21 cellular contexts compared by ENCODE assay signal in the genomic region with DNA sequence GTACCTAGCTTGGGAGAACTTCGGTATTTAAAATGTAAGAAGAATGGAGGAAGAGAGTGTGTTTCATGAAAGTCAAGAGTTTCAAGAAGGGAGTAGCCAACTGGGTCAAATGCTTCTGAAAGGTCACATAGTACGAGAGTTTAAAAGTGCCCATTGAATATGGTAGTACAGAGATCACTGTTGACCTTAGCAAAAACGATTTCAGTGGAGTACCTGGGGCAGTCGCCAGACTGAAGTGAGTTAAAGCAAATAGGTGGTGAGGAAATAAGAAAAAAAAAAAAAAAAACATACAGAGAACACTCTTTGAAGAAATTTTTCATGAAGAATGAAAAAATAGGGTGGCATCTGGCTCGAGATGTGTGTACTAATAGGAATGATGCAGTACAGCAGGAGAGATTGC. TPM values are rescaled to one million over a fixed set of nuclear protein-coding genes. Genes with fewer than 3 reads are reported as not detected.
"Had no signal": no experiment of that assay in that cellular context is flagged by ENCODE, and none has a peak within 500 bp of the region (broad histone marks: within the 10 kb centered on the region; RNA-seq: fewer than 3 reads in every experiment).

No MANE protein-coding gene starts in this region.

- H3K27me3 ChIP-seq: ascending aorta, gastrocnemius medialis, heart left ventricle, sigmoid colon, tibial artery, uterus had no signal

- H3K4me1 Mint-ChIP-seq: nephron progenitor cell, WTC11 had no signal

- H3K4me3 ChIP-seq: ascending aorta, gastrocnemius medialis, heart left ventricle, left ventricle myocardium inferior, sigmoid colon, SK-N-MC, tibial artery, uterus had no signal

- H3K9me3 Mint-ChIP-seq: nephron progenitor cell; T-helper 2 cell treated with Interferon-gamma antibody and Interleukin-4, amounts not matched to agents 5 μg/mL and 100 μg/mL, for 36 hours; WTC11 had no signal

- H3K9me3 ChIP-seq: ascending aorta, gastrocnemius medialis, heart left ventricle, left ventricle myocardium inferior, sigmoid colon, tibial artery, uterus had no signal

- H3K27me3 Mint-ChIP-seq: activated CD4-positive, alpha-beta T cell treated with anti-CD3 and anti-CD28 coated beads for 36 hours had no signal

- DNase-seq: activated CD4-positive, alpha-beta T cell treated with anti-CD3 and anti-CD28 coated beads for 36 hours; activated CD4-positive, alpha-beta T cell treated with anti-CD3 and anti-CD28 coated beads, Interleukin-2, amount 50 U/mL, for 48 hours; cortex of kidney; erythroblast; gastrocnemius medialis; heart left ventricle; kidney; left ventricle myocardium inferior; mesenchymal stem cell; nephron progenitor cell; nucleus accumbens; posterior cingulate gyrus; sigmoid colon; stimulated activated CD4-positive, alpha-beta T cell treated with anti-CD3 and anti-CD28 coated beads, Interleukin-4, amount 100 ng/mL, for 4 hours; stimulated activated naive CD4-positive, alpha-beta T cell treated with Interleukin-2 at 50 U/mL for 16 hours; tibial artery; uterus had no signal

- H3K27ac ChIP-seq: ascending aorta, gastrocnemius medialis, heart left ventricle, left ventricle myocardium inferior, sigmoid colon, SK-N-MC, tibial artery, uterus had no signal

- H3K4me1 ChIP-seq: ascending aorta, gastrocnemius medialis, heart left ventricle, sigmoid colon, tibial artery, uterus had no signal

- ATAC-seq: activated CD4-positive, alpha-beta T cell treated with anti-CD3 and anti-CD28 coated beads for 36 hours; gastrocnemius medialis; heart left ventricle; WTC11 had no signal

- H3K4me3 Mint-ChIP-seq: activated CD4-positive, alpha-beta T cell treated with anti-CD3 and anti-CD28 coated beads for 36 hours; nephron progenitor cell; T-helper 2 cell treated with Interferon-gamma antibody and Interleukin-4, amounts not matched to agents 5 μg/mL and 100 μg/mL, for 36 hours; WTC11 had no signal

- H3K27ac Mint-ChIP-seq: activated CD4-positive, alpha-beta T cell treated with anti-CD3 and anti-CD28 coated beads for 36 hours; nephron progenitor cell; T-helper 2 cell treated with Interferon-gamma antibody and Interleukin-4, amounts not matched to agents 5 μg/mL and 100 μg/mL, for 36 hours; WTC11 had no signal

RNA-seq across cellular contexts. Expression of gene LIPT1, which starts 11.5 kb away (rescaled TPM):
- total RNA-seq: ascending aorta had no signal

RNA-seq across cellular contexts. Expression of gene TSGA10, which starts 11.5 kb away (rescaled TPM):
- total RNA-seq: ascending aorta had no signal

RNA-seq across cellular contexts. Expression of gene C2orf15, which starts 24.7 kb away (rescaled TPM):
- total RNA-seq: gastrocnemius medialis, left ventricle myocardium inferior, sigmoid colon had no signal
